Comparison of ENCODE assay signal across 13 cellular contexts in genomic region chr4:5749568-5749967, GRCh38. TPM values are rescaled to one million over a fixed set of nuclear protein-coding genes. Genes with fewer than 3 reads are reported as not detected.
"Had no signal": no experiment of that assay in that cellular context is flagged by ENCODE, and none has a peak within 500 bp of the region (broad histone marks: within the 10 kb centered on the region; RNA-seq: fewer than 3 reads in every experiment).

No MANE protein-coding gene starts in this region.

- H3K4me3 ChIP-seq: colonic mucosa, gastroesophageal sphincter, psoas muscle had no signal

- ATAC-seq: activated T-cell treated with anti-CD3 and anti-CD28 coated beads, Interleukin-2, amount 50 U/mL, for 72 hours; gastroesophageal sphincter; naive thymus-derived CD4-positive, alpha-beta T cell; psoas muscle; sciatic nerve had no signal

- H3K27ac ChIP-seq: colonic mucosa, gastroesophageal sphincter, psoas muscle had no signal

- H3K9me3 ChIP-seq: colonic mucosa, gastroesophageal sphincter, psoas muscle had no signal

- H3K36me3 ChIP-seq: colonic mucosa had no signal

- H3K36me3 Mint-ChIP-seq: activated CD4-positive, alpha-beta memory T cell treated with anti-CD3 and anti-CD28 coated beads for 36 hours; naive thymus-derived CD4-positive, alpha-beta T cell had no signal

- H3K4me1 ChIP-seq: colonic mucosa, psoas muscle had no signal

- H3K4me3 Mint-ChIP-seq: activated CD4-positive, alpha-beta memory T cell treated with anti-CD3 and anti-CD28 coated beads for 36 hours; activated T-cell treated with anti-CD3 and anti-CD28 coated beads, Interleukin-2, amount 50 U/mL, for 72 hours; naive thymus-derived CD4-positive, alpha-beta T cell; stimulated activated naive CD8-positive, alpha-beta T cell treated with anti-CD3 and anti-CD28 coated beads, Interleukin-15, Interleukin-2, amounts not matched to agents 100 ng/mL and 50 ng/mL, for 24 hours had no signal

- DNase-seq: activated CD4-positive, alpha-beta memory T cell treated with anti-CD3 and anti-CD28 coated beads for 36 hours; activated CD4-positive, alpha-beta T cell treated with anti-CD3 and anti-CD28 coated beads for 1 hour; activated naive CD4-positive, alpha-beta T cell; activated T-cell treated with anti-CD3 and anti-CD28 coated beads, Interleukin-2, amount 50 U/mL, for 72 hours; colonic mucosa; effector CD4-positive, alpha-beta T cell; naive thymus-derived CD4-positive, alpha-beta T cell; psoas muscle; stimulated activated CD4-positive, alpha-beta T cell treated with anti-CD3 and anti-CD28 coated beads, Interleukin-4, amount 100 ng/mL, for 1 hour; stimulated activated CD8-positive, alpha-beta memory T cell treated with anti-CD3 and anti-CD28 coated beads, Interleukin-4, amount 100 ng/mL, for 48 hours had no signal

- H3K4me1 Mint-ChIP-seq: naive thymus-derived CD4-positive, alpha-beta T cell had no signal

- H3K9me3 Mint-ChIP-seq: activated CD4-positive, alpha-beta memory T cell treated with anti-CD3 and anti-CD28 coated beads for 36 hours; stimulated activated naive CD8-positive, alpha-beta T cell treated with anti-CD3 and anti-CD28 coated beads, Interleukin-15, Interleukin-2, amounts not matched to agents 100 ng/mL and 50 ng/mL, for 24 hours had no signal

- H3K27ac Mint-ChIP-seq: activated CD4-positive, alpha-beta memory T cell treated with anti-CD3 and anti-CD28 coated beads for 36 hours; activated T-cell treated with anti-CD3 and anti-CD28 coated beads, Interleukin-2, amount 50 U/mL, for 72 hours; naive thymus-derived CD4-positive, alpha-beta T cell; stimulated activated naive CD8-positive, alpha-beta T cell treated with anti-CD3 and anti-CD28 coated beads, Interleukin-15, Interleukin-2, amounts not matched to agents 100 ng/mL and 50 ng/mL, for 24 hours had no signal

- H3K27me3 ChIP-seq: colonic mucosa, gastroesophageal sphincter had no signal

- H3K27me3 Mint-ChIP-seq: activated CD4-positive, alpha-beta memory T cell treated with anti-CD3 and anti-CD28 coated beads for 36 hours; stimulated activated naive CD8-positive, alpha-beta T cell treated with anti-CD3 and anti-CD28 coated beads, Interleukin-15, Interleukin-2, amounts not matched to agents 100 ng/mL and 50 ng/mL, for 24 hours had no signal

RNA-seq across cellular contexts. Expression of gene EVC, which starts 38.6 kb away (rescaled TPM):
- polyA plus RNA-seq: naive thymus-derived CD4-positive, alpha-beta T cell had no signal
